In the genomic region with DNA sequence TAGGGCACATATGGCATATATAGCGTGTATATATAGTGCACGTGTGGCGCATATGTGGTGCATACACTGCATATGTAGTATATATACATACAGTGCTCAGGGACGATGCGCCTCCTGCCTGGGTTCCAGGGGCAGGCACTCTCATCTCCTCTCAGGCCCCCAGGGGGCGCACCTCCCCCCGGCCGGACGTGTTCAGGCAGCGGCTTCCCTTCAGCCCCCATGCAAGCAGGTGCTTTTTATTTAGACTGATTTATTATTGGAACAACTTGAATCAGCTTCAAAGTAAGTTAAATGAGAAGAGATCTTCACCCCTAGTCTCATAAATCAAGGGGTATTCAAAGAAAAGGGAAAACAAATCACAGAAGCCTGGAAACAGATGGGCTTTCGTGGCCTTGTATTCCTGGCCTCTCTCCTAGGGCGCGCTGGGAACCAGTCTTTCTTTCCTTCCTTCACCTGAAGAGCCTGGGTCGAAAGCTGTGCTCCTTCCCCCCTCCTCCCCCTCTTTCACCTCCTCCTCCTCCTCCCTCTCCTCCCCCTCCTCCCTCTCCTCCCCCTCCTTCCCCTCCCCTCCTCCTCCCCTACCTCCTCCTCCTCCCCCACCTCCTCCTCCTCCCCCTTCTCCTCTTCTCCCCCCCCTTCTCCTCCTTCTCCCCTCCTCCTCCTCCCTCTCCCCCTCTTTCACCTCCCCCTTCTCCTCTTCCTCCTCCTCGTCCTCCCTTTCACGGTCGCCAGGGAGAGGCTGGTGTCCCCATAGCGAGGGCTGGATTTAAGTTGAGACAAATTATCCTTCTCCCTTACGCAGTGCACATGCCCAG, we compare ENCODE assay signal across 8 cellular contexts.
DNase-seq lines count a peak whose midpoint lies in the region; ATAC-seq, FAIRE-seq and TF ChIP-seq lines count a peak whose summit lies in the region.

No MANE protein-coding gene starts in this region.

- no CpG with 5 or more reads among the region's 19 CpGs for WGBS in H9 (ENCODE audit: extremely low coverage, insufficient read length, low lambda C conversion rate)
- WGBS in endodermal cell (ENCODE audit: insufficient coverage in 1 of 2, insufficient read length in 1 of 2), 2 experiments = 55% methylated on average over 17 of the region's 19 CpGs; no CpG with 5 or more reads in 1 of the 2 experiments
- WGBS in pancreas, 2 donors = 34 to 44% methylated on average over 19 of the region's 19 CpGs

- H3K4me3 Mint-ChIP-seq in H9 = no peak overlapping the region
- H3K4me3 Mint-ChIP-seq in activated CD4-positive, alpha-beta memory T cell treated with anti-CD3 and anti-CD28 coated beads for 36 hours = no peak overlapping the region
- H3K4me3 Mint-ChIP-seq in endodermal cell = no peak overlapping the region

- H3K4ac ChIP-seq in H9 (ENCODE audit: low read depth, low read length) = no peak overlapping the region

- peaks cover 10% of the 10 kb centered on the region; the same call in 1 of the 2 replicates for H3K4me1 ChIP-seq in H9 (ENCODE audit: insufficient read depth, low read length)
- H3K4me1 ChIP-seq in endodermal cell (ENCODE audit: control insufficient read depth, insufficient read depth, low read length) = no peaks in the 10 kb centered on the region
- peaks cover 0 to 5% (median 0%) of the 10 kb centered on the region in 3 donors for H3K4me1 ChIP-seq in pancreas

- POLR2A ChIA-PET in activated CD4-positive, alpha-beta memory T cell treated with anti-CD3 and anti-CD28 coated beads for 36 hours (lab: Charles Lee) = no interaction called here

- no peak overlapping the region for H4K8ac ChIP-seq in H9 (replicated peaks; ENCODE audit: insufficient read length, low read depth, low read length)

- no peaks in the 10 kb centered on the region for H4K20me1 ChIP-seq in H9 (ENCODE audit: control insufficient read depth, insufficient read depth, insufficient read length)

- H3K27me3 ChIP-seq in H9 (ENCODE audit: insufficient read depth, low read length) = no peaks in the 10 kb centered on the region
- no peaks in the 10 kb centered on the region for H3K27me3 ChIP-seq in endodermal cell (ENCODE audit: control insufficient read depth, insufficient read depth, low read length, poor library complexity, severe bottlenecking)
- no peaks in the 10 kb centered on the region for H3K27me3 ChIP-seq in pancreas

- no peak overlapping the region for H3K14ac ChIP-seq in H9 (ENCODE audit: insufficient read depth, low read length)

- no peak overlapping the region for H2BK12ac ChIP-seq in H9 (ENCODE audit: insufficient read length, low read depth, low read length)

- no peak overlapping the region for H4K5ac ChIP-seq in H9 (ENCODE audit: insufficient read length, low read depth, low read length)

- H2BK5ac ChIP-seq in H9 (ENCODE audit: insufficient read length, low read length) = no peak overlapping the region

- no peak overlapping the region for H3T11ph ChIP-seq in H9 (ENCODE audit: low read length)

- H3K23ac ChIP-seq in H9 (ENCODE audit: insufficient read length, low read depth, low read length) = no peak overlapping the region

- H3K4me3 ChIP-seq in AG09309 (ENCODE audit: control insufficient read depth, low read depth, low read length) (no peak overlapping the region), endodermal cell (ENCODE audit: low read length) (no peak overlapping the region), pancreas (no peak overlapping the region)

- H3K4me1 Mint-ChIP-seq in H9 (peaks cover 35 to 43% of the 10 kb centered on the region in 2 experiments), endodermal cell (peaks cover 25% of the 10 kb centered on the region)
- peaks cover 5% of the 10 kb centered on the region for H3K4me1 Mint-ChIP-seq in activated CD4-positive, alpha-beta memory T cell treated with anti-CD3 and anti-CD28 coated beads for 36 hours (ENCODE audit: low read depth)

- TF ChIP-seq CTCF in AG09309 (IDR thresholded peaks at IDR 0.05; ENCODE audit: control insufficient read depth, insufficient read depth, low read depth, low read length, missing control alignments) = peak; percentile 81
- peak; percentile 97 for TF ChIP-seq CTCF in H9 (conservative IDR thresholded peaks at IDR 0.05)
- peak; percentile 99 for TF ChIP-seq CTCF in endodermal cell (conservative IDR thresholded peaks at IDR 0.05)
- TF ChIP-seq CTCF in pancreas (IDR thresholded peaks at IDR 0.05) = peak; percentile 33 to 58 (median 45)

- no peak overlapping the region for H4K91ac ChIP-seq in H9 (ENCODE audit: insufficient read length, low read depth, low read length)

- H3K9me3 ChIP-seq in H9 (ENCODE audit: control insufficient read depth, low read depth, low read length) (no peaks in the 10 kb centered on the region), endodermal cell (ENCODE audit: control insufficient read depth, low read length) (no peaks in the 10 kb centered on the region), pancreas (no peaks in the 10 kb centered on the region)

- no peaks in the 10 kb centered on the region for H3K79me1 ChIP-seq in H9 (ENCODE audit: insufficient read depth, low read depth, low read length, poor library complexity, severe bottlenecking)

- H3K27me3 Mint-ChIP-seq in H9 (ENCODE audit: low read depth) (peaks cover 7% of the 10 kb centered on the region), endodermal cell (ENCODE audit: insufficient read depth) (peaks cover 2% of the 10 kb centered on the region)
- H3K27me3 Mint-ChIP-seq in activated CD4-positive, alpha-beta memory T cell treated with anti-CD3 and anti-CD28 coated beads for 36 hours = peaks cover 17% of the 10 kb centered on the region

- no peak overlapping the region for H3K56ac ChIP-seq in H9 (ENCODE audit: insufficient read length, low read depth, low read length)

- H3K36me3 Mint-ChIP-seq in H9 (ENCODE audit: insufficient read depth in 1 of 3, low read depth in 3 of 3) = no peaks in the 10 kb centered on the region
- no peaks in the 10 kb centered on the region for H3K36me3 Mint-ChIP-seq in activated CD4-positive, alpha-beta memory T cell treated with anti-CD3 and anti-CD28 coated beads for 36 hours
- no peaks in the 10 kb centered on the region for H3K36me3 Mint-ChIP-seq in endodermal cell (ENCODE audit: low read depth)

- H3K4me2 ChIP-seq in H9 (ENCODE audit: insufficient read depth, insufficient read length, low read length) = no peak overlapping the region

- no peak overlapping the region for H3K9ac ChIP-seq in H9 (ENCODE audit: extremely low read depth, insufficient read length, low read length)
- H3K9ac ChIP-seq in endodermal cell (ENCODE audit: extremely low read depth, low read length, poor library complexity, severe bottlenecking) = no peak overlapping the region

- H3K9me3 Mint-ChIP-seq in H9 (no peaks in the 10 kb centered on the region; a peak in 1 of 5 replicates), endodermal cell (no peaks in the 10 kb centered on the region)
- H3K9me3 Mint-ChIP-seq in activated CD4-positive, alpha-beta memory T cell treated with anti-CD3 and anti-CD28 coated beads for 36 hours = no peaks in the 10 kb centered on the region

- ATAC-seq in pancreas = peak in 3 of 4 donors; percentile 33 to 72 (median 53)
- no peak for ATAC-seq in HG02588 (IDR thresholded peaks at IDR 0.05; ENCODE audit: unreplicated experiment)
- ATAC-seq in HG02852 (IDR thresholded peaks at IDR 0.05; ENCODE audit: unreplicated experiment) = no peak

- no peak overlapping the region for H2AK5ac ChIP-seq in H9 (ENCODE audit: insufficient read length, low read length)

- DNase-seq in AG09309 (ENCODE audit: low read depth) (no peak), H9 (peak; percentile 80), NCI-H748 treated with DMSO at 0.1 percent for 48 hours (lab: John Stamatoyannopoulos, UW) (peak; percentile 34), endodermal cell (peak; percentile 92), pancreas (peak in 2 of 6 donors; percentile 33 to 76)
- DNase-seq in activated CD4-positive, alpha-beta memory T cell treated with anti-CD3 and anti-CD28 coated beads for 36 hours = peak; percentile 77

- H2BK20ac ChIP-seq in H9 (ENCODE audit: low read depth, low read length, poor library complexity, severe bottlenecking) = no peak overlapping the region

- no peaks in the 10 kb centered on the region for H3K79me2 ChIP-seq in H9 (ENCODE audit: insufficient read depth, low read length)

- intact Hi-C loops in activated CD4-positive, alpha-beta memory T cell treated with anti-CD3 and anti-CD28 coated beads for 36 hours (cut with micrococcal nuclease) = loop anchor here (1.0 kb wide), 1 partner anchor 305 kb away; no protein-coding TSS in a partner anchor
- intact Hi-C loops in pancreas (cut with DNase I) = loop anchor here in 2 of 3 donors (10.0 kb wide), 1 partner anchor 307 kb away; no protein-coding TSS in a partner anchor

- H3K27ac Mint-ChIP-seq in H9 = peak overlapping the region in 1 of 3 experiments; percentile 76; a peak in 2 of 7 replicates
- no peak overlapping the region for H3K27ac Mint-ChIP-seq in activated CD4-positive, alpha-beta memory T cell treated with anti-CD3 and anti-CD28 coated beads for 36 hours
- H3K27ac Mint-ChIP-seq in endodermal cell = no peak overlapping the region

- H3K18ac ChIP-seq in H9 (ENCODE audit: insufficient read length, low read depth, low read length) = no peak overlapping the region

- H3K27ac ChIP-seq in H9 (ENCODE audit: insufficient read length, low read depth, low read length) = no peak overlapping the region
- H3K27ac ChIP-seq in endodermal cell (ENCODE audit: low read depth, low read length) = peak overlapping the region; percentile 98
- no peak overlapping the region for H3K27ac ChIP-seq in pancreas

- H3K23me2 ChIP-seq in H9 (ENCODE audit: insufficient read length, low read depth, low read length, poor library complexity, severe bottlenecking) = no peaks in the 10 kb centered on the region

- no peak for FAIRE-seq in pancreas (lab: Jason Lieb, UNC)

- no peak overlapping the region for H2BK15ac ChIP-seq in H9 (ENCODE audit: low read depth, low read length)

- H2BK120ac ChIP-seq in H9 (ENCODE audit: low read depth, low read length, poor library complexity, severe bottlenecking) = no peak overlapping the region

- H2AFZ ChIP-seq in H9 (ENCODE audit: low read length) = no peak overlapping the region

- CTCF ChIA-PET in activated CD4-positive, alpha-beta memory T cell treated with anti-CD3 and anti-CD28 coated beads for 36 hours (lab: Charles Lee) = interaction anchor here (0.6 to 1.2 kb wide), 7 partner anchors 15 to 382 kb away, joined by 3 read pairs; no protein-coding TSS in a partner anchor

- H3K36me3 ChIP-seq in endodermal cell (ENCODE audit: control insufficient read depth, insufficient read depth, low read length) = no peaks in the 10 kb centered on the region
- no peaks in the 10 kb centered on the region for H3K36me3 ChIP-seq in pancreas

Comparison
In these comparisons a context has a peak if more than half of its experiments do, and no peak if none do; other contexts are left out.
1. CTCF ChIP-seq: peak in every context shown above with its lines; median percentile 99 in endodermal cell; 97 in H9; 81 in AG09309; 45 in pancreas.
2. ATAC-seq: peak in pancreas (3 of 4); none in HG02588 (single experiment) and HG02852 (single experiment).